16 cellular contexts compared by ENCODE assay signal in the genomic region with DNA sequence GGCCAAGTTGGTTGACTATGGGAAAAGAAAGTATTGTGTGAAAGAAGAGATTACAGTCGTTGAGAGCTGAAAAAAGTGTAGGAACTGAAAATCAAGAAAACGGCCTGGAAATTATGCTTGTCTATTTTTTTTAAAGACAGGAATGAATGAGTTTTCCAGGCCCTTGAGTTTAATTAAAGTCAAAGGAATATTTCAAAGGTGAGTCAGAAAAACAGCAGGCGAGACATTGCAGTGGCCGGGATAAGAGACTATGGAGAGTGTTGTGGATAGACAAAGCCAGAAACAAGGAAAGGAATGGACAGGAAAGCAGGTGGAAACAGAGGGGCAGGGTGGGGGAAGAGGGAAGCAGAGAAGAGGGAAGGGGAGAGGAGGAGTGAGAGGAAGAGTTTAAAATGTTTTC.
DNase-seq lines count a peak whose midpoint lies in the region; TF ChIP-seq lines count a peak whose summit lies in the region.
"Had no signal": no experiment of that assay in that cellular context is flagged by ENCODE, and none has a peak within 500 bp of the region (broad histone marks: within the 10 kb centered on the region; RNA-seq: fewer than 3 reads in every experiment).

No MANE protein-coding gene starts in this region.

- no peak for TF ChIP-seq EP300 in esophagus muscularis mucosa (IDR thresholded peaks at IDR 0.05)

- intact Hi-C loops in esophagus muscularis mucosa (cut with DNase I), result no loop called here

- TF ChIP-seq POLR2A in esophagus muscularis mucosa (IDR thresholded peaks at IDR 0.05; ENCODE audit: low read depth), result no peak

- H3K4me3 Mint-ChIP-seq in endodermal cell, result no peak overlapping the region
- H3K4me3 Mint-ChIP-seq: type B pancreatic cell had no signal

- no peaks in the 10 kb centered on the region for H3K36me3 Mint-ChIP-seq in endodermal cell (ENCODE audit: low read depth)
- H3K36me3 Mint-ChIP-seq: type B pancreatic cell had no signal

- H3K4me1 Mint-ChIP-seq in endodermal cell, result no peaks in the 10 kb centered on the region

- no peak overlapping the region for H3K27ac ChIP-seq in esophagus muscularis mucosa (replicated peaks in 1 of 4)
- H3K27ac ChIP-seq in endodermal cell (ENCODE audit: low read depth, low read length), result no peak overlapping the region
- H3K27ac ChIP-seq: A549, KMS-11 had no signal

- 76% methylated on average over 4 of the region's 4 CpGs for WGBS in esophagus muscularis mucosa
- 75 to 81% methylated on average over 4 of the region's 4 CpGs for WGBS in endodermal cell (ENCODE audit: insufficient coverage in 1 of 2, insufficient read length in 1 of 2), 2 experiments

- H3K4me3 ChIP-seq in esophagus muscularis mucosa (no peak overlapping the region), endodermal cell (ENCODE audit: low read length) (no peak overlapping the region)
- H3K4me3 ChIP-seq: A549 had no signal

- no peak overlapping the region for H3K27ac Mint-ChIP-seq in endodermal cell
- H3K27ac Mint-ChIP-seq: type B pancreatic cell had no signal

- H3K36me3 ChIP-seq in esophagus muscularis mucosa (no peaks in the 10 kb centered on the region), endodermal cell (ENCODE audit: control insufficient read depth, insufficient read depth, low read length) (no peaks in the 10 kb centered on the region)

- H3K9me3 Mint-ChIP-seq in endodermal cell, result no peaks in the 10 kb centered on the region

- TF ChIP-seq CTCF in esophagus muscularis mucosa (IDR thresholded peaks at IDR 0.05) (no peak), endodermal cell (conservative IDR thresholded peaks at IDR 0.05) (no peak)

- H3K9me3 ChIP-seq in esophagus muscularis mucosa, result no peaks in the 10 kb centered on the region
- no peaks in the 10 kb centered on the region for H3K9me3 ChIP-seq in endodermal cell (ENCODE audit: control insufficient read depth, low read length)
- H3K9me3 ChIP-seq: A549 had no signal

- H3K27me3 Mint-ChIP-seq in endodermal cell (ENCODE audit: insufficient read depth), result no peaks in the 10 kb centered on the region

- no peak overlapping the region for H3K9ac ChIP-seq in endodermal cell (ENCODE audit: extremely low read depth, low read length, poor library complexity, severe bottlenecking)
- H3K9ac ChIP-seq: KMS-11 had no signal

- DNase-seq in A172 (ENCODE audit: low spot score) (peak; percentile 81), HS-5 (ENCODE audit: low read depth) (peak; percentile 35), amniotic epithelial cell (ENCODE audit: low read depth) (peak; percentile 80), kidney tubule cell (ENCODE audit: low spot score) (peak; percentile 73), esophagus muscularis mucosa (ENCODE audit: extremely low spot score) (no peak), endodermal cell (no peak), SW 1271 (lab: John Stamatoyannopoulos, UW) (no peak)
- DNase-seq in stimulated activated CD4-positive, alpha-beta T cell treated with anti-CD3 and anti-CD28 coated beads, Interleukin-12 subunit alpha, Interleukin-12 subunit beta, amount 100 ng/mL, for 4 hours, result no peak
- DNase-seq: activated T-cell treated with anti-CD3 and anti-CD28 coated beads, Interleukin-2, amount 50 U/mL, for 48 hours; GF-D8; NCI-H1436 treated with DMSO at 0.1 percent for 48 hours; small intestine; stimulated activated naive CD4-positive, alpha-beta T cell had no signal

- H3K4me1 ChIP-seq in esophagus muscularis mucosa (no peaks in the 10 kb centered on the region), endodermal cell (ENCODE audit: control insufficient read depth, insufficient read depth, low read length) (no peaks in the 10 kb centered on the region)
- H3K4me1 ChIP-seq: A549 had no signal

- H3K27me3 ChIP-seq in esophagus muscularis mucosa, result no peaks in the 10 kb centered on the region
- H3K27me3 ChIP-seq in endodermal cell (ENCODE audit: control insufficient read depth, insufficient read depth, low read length, poor library complexity, severe bottlenecking), result no peaks in the 10 kb centered on the region

Comparison
In these comparisons a context has a peak if more than half of its experiments do, and no peak if none do; other contexts are left out.
1. DNase-seq: peak in A172 (single experiment), HS-5 (single experiment), amniotic epithelial cell (single experiment) and kidney tubule cell (single experiment); none in stimulated activated CD4-positive, alpha-beta T cell treated with anti-CD3 and anti-CD28 coated beads, Interleukin-12 subunit alpha, Interleukin-12 subunit beta, amount 100 ng/mL, for 4 hours (single experiment), esophagus muscularis mucosa (single experiment), endodermal cell (single experiment) and SW 1271 (0 of 2).